In the genomic region with DNA sequence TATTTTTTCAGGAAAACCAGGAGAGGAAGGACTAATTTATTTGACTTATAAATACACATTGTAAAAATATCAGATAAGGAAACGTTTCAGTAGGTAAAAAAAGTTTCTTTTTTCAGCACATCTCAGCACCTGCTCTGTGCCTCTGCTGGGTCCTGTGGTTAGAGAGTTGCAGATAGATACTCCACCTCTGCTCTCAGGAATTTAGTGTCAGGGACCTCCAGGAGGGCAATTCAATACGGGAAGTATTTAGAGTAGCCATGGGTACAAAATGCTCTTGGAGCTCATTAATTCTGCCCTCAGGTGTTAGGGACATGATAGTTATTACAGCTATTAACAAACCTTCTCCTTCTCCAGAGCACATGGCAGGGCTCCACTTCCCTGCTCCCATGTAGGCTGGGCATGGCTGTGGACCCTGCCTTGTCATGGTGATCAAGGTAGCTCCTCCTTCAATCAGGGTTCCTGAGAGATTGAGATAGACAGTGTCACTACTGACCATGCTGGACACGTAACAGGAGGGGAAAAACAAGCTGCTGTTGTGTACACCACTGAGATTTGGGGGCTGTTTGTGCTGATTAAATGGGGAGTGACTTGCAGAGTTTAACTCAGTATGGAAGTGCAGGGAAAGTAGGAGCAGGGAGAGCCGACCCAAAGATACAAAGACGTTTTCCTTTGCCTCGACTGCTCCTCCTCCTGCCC, we compare ENCODE assay signal across 17 cellular contexts.
A peak's percentile ranks its signal among the peaks of the same experiment; 100 is the strongest.
DNase-seq lines count a peak whose midpoint lies in the region; ATAC-seq, FAIRE-seq and TF ChIP-seq lines count a peak whose summit lies in the region.
"Had no signal": no experiment of that assay in that cellular context is flagged by ENCODE, and none has a peak within 500 bp of the region (broad histone marks: within the 10 kb centered on the region; RNA-seq: fewer than 3 reads in every experiment).

No MANE protein-coding gene starts in this region.

- ATAC-seq in activated T-cell treated with anti-CD3 and anti-CD28 coated beads, Interleukin-2, amount 50 U/mL, for 72 hours (replicated peaks in 1 of 2): no peak

- H4K5ac ChIP-seq in H9 (ENCODE audit: insufficient read length, low read depth, low read length): no peak overlapping the region
- H4K5ac ChIP-seq in H1 (ENCODE audit: insufficient read length, low read depth, low read length): no peak overlapping the region

- H2BK15ac ChIP-seq in H9 (ENCODE audit: low read depth, low read length): no peak overlapping the region
- no peak overlapping the region for H2BK15ac ChIP-seq in H1 (ENCODE audit: low read length)

- H3K9ac ChIP-seq in BLaER1: no peak overlapping the region
- no peak overlapping the region for H3K9ac ChIP-seq in H9 (ENCODE audit: extremely low read depth, insufficient read length, low read length)
- no peak overlapping the region for H3K9ac ChIP-seq in H1 (replicated peaks in 1 of 4; ENCODE audit: extremely low read depth in 1 of 4, low read depth in 3 of 4, low read length in 3 of 4)

- H2BK12ac ChIP-seq in H9 (ENCODE audit: insufficient read length, low read depth, low read length) (no peak overlapping the region), H1 (ENCODE audit: low read depth, low read length) (no peak overlapping the region)

- no peak for TF ChIP-seq POLR2A in H1 (IDR thresholded peaks at IDR 0.05; ENCODE audit: control extremely low read depth in 1 of 2, low read depth in 2 of 2, low read length in 2 of 2)

- H3K27ac Mint-ChIP-seq in H9 (no peak overlapping the region), neural crest cell (ENCODE audit: unreplicated experiment) (no peak overlapping the region)
- H3K27ac Mint-ChIP-seq in activated T-cell treated with anti-CD3 and anti-CD28 coated beads, Interleukin-2, amount 50 U/mL, for 72 hours: no peak overlapping the region
- H3K27ac Mint-ChIP-seq: CD4-positive, CD25-positive, alpha-beta regulatory T cell had no signal

- TF ChIP-seq EP300 in H1 (IDR thresholded peaks at IDR 0.05; ENCODE audit: borderline replicate concordance in 1 of 2, low read depth in 2 of 2, low read length in 2 of 2): no peak

- H3K9me3 ChIP-seq in BLaER1: no peaks in the 10 kb centered on the region
- H3K9me3 ChIP-seq in H9 (ENCODE audit: control insufficient read depth, low read depth, low read length): no peaks in the 10 kb centered on the region
- H3K9me3 ChIP-seq in H1 (ENCODE audit: insufficient read depth in 2 of 2, low read depth in 1 of 2, low read length in 1 of 2): no peaks in the 10 kb centered on the region
- H3K9me3 ChIP-seq: Caco-2, HAP-1, MG63 had no signal

- no peak for TF ChIP-seq RAD21 in H1 (IDR thresholded peaks at IDR 0.05 in 1 of 2, conservative IDR thresholded peaks at IDR 0.05 in 1 of 2; ENCODE audit: low read depth in 2 of 2, low read length in 2 of 2)

- H3K4me1 ChIP-seq in BLaER1 (no peaks in the 10 kb centered on the region), H9 (ENCODE audit: insufficient read depth, low read length) (no peaks in the 10 kb centered on the region), H1 (replicated peaks in 1 of 4; ENCODE audit: control insufficient read depth in 3 of 4, insufficient read depth in 4 of 4, low read length in 3 of 4) (no peaks in the 10 kb centered on the region; a peak in 2 of 7 replicates)
- H3K4me1 ChIP-seq: Caco-2, HAP-1 had no signal

- H3K4me1 Mint-ChIP-seq in H9 (peaks cover 7% of the 10 kb centered on the region in 2 experiments), neural crest cell (peaks cover 52% of the 10 kb centered on the region)
- no peaks in the 10 kb centered on the region for H3K4me1 Mint-ChIP-seq in activated T-cell treated with anti-CD3 and anti-CD28 coated beads, Interleukin-2, amount 50 U/mL, for 72 hours (ENCODE audit: low read depth)
- H3K4me1 Mint-ChIP-seq: CD4-positive, CD25-positive, alpha-beta regulatory T cell had no signal

- H3K18ac ChIP-seq in H9 (ENCODE audit: insufficient read length, low read depth, low read length) (no peak overlapping the region), H1 (ENCODE audit: extremely low read depth, low read length) (no peak overlapping the region)

- H3K56ac ChIP-seq in H9 (ENCODE audit: insufficient read length, low read depth, low read length): no peak overlapping the region
- H3K56ac ChIP-seq in H1 (replicated peaks; ENCODE audit: insufficient read length, low read depth, low read length): no peak overlapping the region

- no peaks in the 10 kb centered on the region for H3K36me3 Mint-ChIP-seq in H9 (ENCODE audit: insufficient read depth in 1 of 3, low read depth in 3 of 3)
- H3K36me3 Mint-ChIP-seq in neural crest cell (ENCODE audit: low read depth): no peaks in the 10 kb centered on the region
- no peaks in the 10 kb centered on the region for H3K36me3 Mint-ChIP-seq in activated T-cell treated with anti-CD3 and anti-CD28 coated beads, Interleukin-2, amount 50 U/mL, for 72 hours (ENCODE audit: insufficient read depth in 2 of 2)
- H3K36me3 Mint-ChIP-seq: CD4-positive, CD25-positive, alpha-beta regulatory T cell had no signal

- H2BK5ac ChIP-seq in H9 (ENCODE audit: insufficient read length, low read length) (no peak overlapping the region), H1 (ENCODE audit: low read depth, low read length) (no peak overlapping the region)

- H4K91ac ChIP-seq in H9 (ENCODE audit: insufficient read length, low read depth, low read length) (no peak overlapping the region), H1 (replicated peaks; ENCODE audit: insufficient read length, low read length) (no peak overlapping the region)

- H3K23ac ChIP-seq in H9 (ENCODE audit: insufficient read length, low read depth, low read length): no peak overlapping the region
- H3K23ac ChIP-seq in H1 (ENCODE audit: insufficient read length): no peak overlapping the region

- DNase-seq in H9 (peak; percentile 10), H1 (ENCODE audit: low read depth in 1 of 2, low spot score in 2 of 2) (no peak), neural crest cell (ENCODE audit: low read depth, low spot score) (peak; percentile 0), NCI-H1092 treated with DMSO at 0.1 percent for 48 hours (lab: John Stamatoyannopoulos, UW) (no peak), HCEC 1CT (no peak)
- DNase-seq in activated T-cell treated with anti-CD3 and anti-CD28 coated beads, Interleukin-2, amount 50 U/mL, for 72 hours: no peak
- DNase-seq: ACHN; Caco-2; CD4-positive, CD25-positive, alpha-beta regulatory T cell; MG63; NCI-H1105; NCI-H187 treated with DMSO at 0.1 percent for 48 hours; NCI-H510A; RPMI8226; SIG-M5 had no signal

- H3K79me1 ChIP-seq in H9 (ENCODE audit: insufficient read depth, low read depth, low read length, poor library complexity, severe bottlenecking): no peaks in the 10 kb centered on the region
- no peaks in the 10 kb centered on the region for H3K79me1 ChIP-seq in H1 (ENCODE audit: low read depth, low read length)

- H2BK20ac ChIP-seq in H9 (ENCODE audit: low read depth, low read length, poor library complexity, severe bottlenecking) (no peak overlapping the region), H1 (ENCODE audit: low read length) (no peak overlapping the region)

- H4K8ac ChIP-seq in H9 (replicated peaks; ENCODE audit: insufficient read length, low read depth, low read length): no peak overlapping the region
- H4K8ac ChIP-seq in H1 (ENCODE audit: extremely low read depth, insufficient read depth, low read length): no peak overlapping the region

- H3K14ac ChIP-seq in H9 (ENCODE audit: insufficient read depth, low read length) (no peak overlapping the region), H1 (ENCODE audit: insufficient read length) (no peak overlapping the region)

- FAIRE-seq in H1 (lab: Jason Lieb, UNC): no peak

- no peak for TF ChIP-seq CTCF in H9 (conservative IDR thresholded peaks at IDR 0.05)
- TF ChIP-seq CTCF in H1 (IDR thresholded peaks at IDR 0.05; ENCODE audit: control extremely low read depth in 1 of 3, insufficient read depth in 1 of 3, low read depth in 1 of 3, low read length in 3 of 3): no peak
- TF ChIP-seq CTCF in neural crest cell (conservative IDR thresholded peaks at IDR 0.05): no peak

- no peak overlapping the region for H3T11ph ChIP-seq in H9 (ENCODE audit: low read length)

- H3K79me2 ChIP-seq in H9 (ENCODE audit: insufficient read depth, low read length) (no peaks in the 10 kb centered on the region), H1 (ENCODE audit: control insufficient read depth in 1 of 2, insufficient read depth in 2 of 2, low read length in 2 of 2) (no peaks in the 10 kb centered on the region)

- CTCF ChIA-PET in H1 (lab: Charles Lee; ENCODE audit: partially characterized antibody): no interaction called here

- no peak overlapping the region for H3K4ac ChIP-seq in H9 (ENCODE audit: low read depth, low read length)
- no peak overlapping the region for H3K4ac ChIP-seq in H1 (replicated peaks; ENCODE audit: insufficient read length, low read depth, low read length)

- H3K4me3 Mint-ChIP-seq in H9 (no peak overlapping the region), neural crest cell (no peak overlapping the region)
- H3K4me3 Mint-ChIP-seq in activated T-cell treated with anti-CD3 and anti-CD28 coated beads, Interleukin-2, amount 50 U/mL, for 72 hours: no peak overlapping the region
- H3K4me3 Mint-ChIP-seq: CD4-positive, CD25-positive, alpha-beta regulatory T cell had no signal

- H4K20me1 ChIP-seq in BLaER1 (no peaks in the 10 kb centered on the region), H9 (ENCODE audit: control insufficient read depth, insufficient read depth, insufficient read length) (no peaks in the 10 kb centered on the region), H1 (replicated peaks in 1 of 2; ENCODE audit: control insufficient read depth in 1 of 2, insufficient read depth in 2 of 2, low read length in 2 of 2) (no peaks in the 10 kb centered on the region)

- POLR2A ChIA-PET in H1 (lab: Charles Lee; ENCODE audit: partially characterized antibody): no interaction called here

- H3K27me3 ChIP-seq in BLaER1 (no peaks in the 10 kb centered on the region), H9 (ENCODE audit: insufficient read depth, low read length) (no peaks in the 10 kb centered on the region), H1 (replicated peaks in 1 of 4; ENCODE audit: control insufficient read depth in 3 of 4, extremely low read depth in 1 of 4, insufficient read depth in 3 of 4, low read length in 3 of 4) (no peaks in the 10 kb centered on the region)
- H3K27me3 ChIP-seq: MG63 had no signal

- H3K27me3 Mint-ChIP-seq in H9 (ENCODE audit: low read depth): peaks cover 10% of the 10 kb centered on the region
- H3K27me3 Mint-ChIP-seq in neural crest cell (ENCODE audit: low read depth): no peaks in the 10 kb centered on the region
- peaks cover 24% of the 10 kb centered on the region for H3K27me3 Mint-ChIP-seq in activated T-cell treated with anti-CD3 and anti-CD28 coated beads, Interleukin-2, amount 50 U/mL, for 72 hours (ENCODE audit: low read depth)

- WGBS in H9 (ENCODE audit: extremely low coverage, insufficient read length, low lambda C conversion rate): no CpG with 5 or more reads among the region's 6 CpGs
- 84% methylated on average over 6 of the region's 6 CpGs; no CpG with 5 or more reads in 1 of the 2 experiments for WGBS in H1 (ENCODE audit: extremely low coverage in 1 of 2, insufficient coverage in 1 of 2, insufficient read length in 1 of 2, insufficient replicate concordance in 2 of 2, low coverage in 1 of 2, low lambda C conversion rate in 2 of 2, missing lambda C conversion rate in 1 of 2), 2 experiments

- H3K9me3 Mint-ChIP-seq in H9: no peaks in the 10 kb centered on the region
- no peaks in the 10 kb centered on the region for H3K9me3 Mint-ChIP-seq in neural crest cell
- no peaks in the 10 kb centered on the region for H3K9me3 Mint-ChIP-seq in activated T-cell treated with anti-CD3 and anti-CD28 coated beads, Interleukin-2, amount 50 U/mL, for 72 hours

- H3K4me3 ChIP-seq in BLaER1: no peak overlapping the region
- H3K4me3 ChIP-seq in H1 (ENCODE audit: extremely low read depth in 1 of 4, insufficient read depth in 2 of 4, low read depth in 3 of 4, low read length in 4 of 4): no peak overlapping the region
- H3K4me3 ChIP-seq: HAP-1, MG63 had no signal

- H2BK120ac ChIP-seq in H9 (ENCODE audit: low read depth, low read length, poor library complexity, severe bottlenecking): no peak overlapping the region
- H2BK120ac ChIP-seq in H1 (replicated peaks; ENCODE audit: low read depth, low read length): no peak overlapping the region

- no peak overlapping the region for H3K27ac ChIP-seq in BLaER1
- no peak overlapping the region for H3K27ac ChIP-seq in H9 (ENCODE audit: insufficient read length, low read depth, low read length)
- H3K27ac ChIP-seq in H1 (ENCODE audit: low read depth, low read length): no peak overlapping the region

- H2AK5ac ChIP-seq in H9 (ENCODE audit: insufficient read length, low read length) (no peak overlapping the region), H1 (ENCODE audit: low read depth, low read length) (no peak overlapping the region)

- H3K23me2 ChIP-seq in H9 (ENCODE audit: insufficient read length, low read depth, low read length, poor library complexity, severe bottlenecking) (no peaks in the 10 kb centered on the region), H1 (ENCODE audit: low read depth, low read length) (no peaks in the 10 kb centered on the region)

- H3K36me3 ChIP-seq in BLaER1: no peaks in the 10 kb centered on the region
- H3K36me3 ChIP-seq in H1 (ENCODE audit: control insufficient read depth in 2 of 4, insufficient read depth in 4 of 4, low read length in 3 of 4): no peaks in the 10 kb centered on the region
- H3K36me3 ChIP-seq: HAP-1, MG63 had no signal

- peak overlapping the region; percentile 3; the same call in 1 of the 2 replicates for H3K4me2 ChIP-seq in BLaER1
- no peak overlapping the region for H3K4me2 ChIP-seq in H9 (ENCODE audit: insufficient read depth, insufficient read length, low read length)
- no peak overlapping the region for H3K4me2 ChIP-seq in H1 (ENCODE audit: insufficient read depth in 1 of 2, low read depth in 2 of 2, low read length in 2 of 2)

- H2AFZ ChIP-seq in H9 (ENCODE audit: low read length) (no peak overlapping the region), H1 (ENCODE audit: low read length) (0 out of 2 replicates have a peak overlapping the region, but pooled peaks have one; percentile 12)

Comparison
In these comparisons a context has a peak if more than half of its experiments do, and no peak if none do; other contexts are left out.
1. DNase-seq: peak in H9 (single experiment) and neural crest cell (single experiment); none in H1 (0 of 2), NCI-H1092 treated with DMSO at 0.1 percent for 48 hours (single experiment), activated T-cell treated with anti-CD3 and anti-CD28 coated beads, Interleukin-2, amount 50 U/mL, for 72 hours (0 of 2) and HCEC 1CT (single experiment).